In the genomic region with DNA sequence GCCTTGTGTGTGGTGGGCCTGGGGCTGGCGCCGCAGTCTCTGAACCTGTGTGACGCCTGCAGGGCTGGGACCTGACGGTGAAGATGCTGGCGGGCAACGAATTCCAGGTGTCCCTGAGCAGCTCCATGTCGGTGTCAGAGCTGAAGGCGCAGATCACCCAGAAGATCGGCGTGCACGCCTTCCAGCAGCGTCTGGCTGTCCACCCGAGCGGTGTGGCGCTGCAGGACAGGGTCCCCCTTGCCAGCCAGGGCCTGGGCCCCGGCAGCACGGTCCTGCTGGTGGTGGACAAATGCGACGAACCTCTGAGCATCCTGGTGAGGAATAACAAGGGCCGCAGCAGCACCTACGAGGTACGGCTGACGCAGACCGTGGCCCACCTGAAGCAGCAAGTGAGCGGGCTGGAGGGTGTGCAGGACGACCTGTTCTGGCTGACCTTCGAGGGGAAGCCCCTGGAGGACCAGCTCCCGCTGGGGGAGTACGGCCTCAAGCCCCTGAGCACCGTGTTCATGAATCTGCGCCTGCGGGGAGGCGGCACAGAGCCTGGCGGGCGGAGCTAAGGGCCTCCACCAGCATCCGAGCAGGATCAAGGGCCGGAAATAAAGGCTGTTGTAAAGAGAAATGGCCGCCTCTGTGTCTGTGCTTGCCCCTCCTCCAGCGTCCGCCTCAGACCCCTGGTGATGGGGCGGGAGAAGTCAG, we compare ENCODE assay signal across 7 cellular contexts. TPM values are rescaled to one million over a fixed set of nuclear protein-coding genes. Genes with fewer than 3 reads are reported as not detected.
DNase-seq lines count a peak whose midpoint lies in the region; ATAC-seq, FAIRE-seq and TF ChIP-seq lines count a peak whose summit lies in the region.
"Had no signal": no experiment of that assay in that cellular context is flagged by ENCODE, and none has a peak within 500 bp of the region (broad histone marks: within the 10 kb centered on the region; RNA-seq: fewer than 3 reads in every experiment).

No MANE protein-coding gene starts in this region.

- no peaks in the 10 kb centered on the region for H3K9me2 ChIP-seq in HCT116 (ENCODE audit: insufficient read depth)

- no TSS peak for BruUV-seq in HCT116 (replicated peaks; lab: Mats Ljungman, UMichigan)

- DNase-seq in HCT116 (ENCODE audit: low read depth, low spot score) (no peak), left lobe of liver (ENCODE audit: low spot score) (no peak), GM19239 (ENCODE audit: insufficient read length, low spot score) (no peak)
- DNase-seq in activated CD8-positive, alpha-beta memory T cell treated with anti-CD3 and anti-CD28 coated beads, Interleukin-2, amount 50 U/mL, for 48 hours, result peak; percentile 59

- no peak for TF ChIP-seq CTCF in HCT116 (IDR thresholded peaks at IDR 0.05 in 2 of 3, conservative IDR thresholded peaks at IDR 0.05 in 1 of 3; ENCODE audit: borderline replicate concordance in 1 of 3, insufficient read depth in 1 of 3, low read depth in 2 of 3, low read length in 2 of 3)

- ATAC-seq in HCT116 (peak; percentile 63), left lobe of liver (peak; percentile 1), GM18520 (IDR thresholded peaks at IDR 0.05; ENCODE audit: unreplicated experiment) (no peak), GM18498 (IDR thresholded peaks at IDR 0.05; ENCODE audit: unreplicated experiment) (no peak)

- no peaks in the 10 kb centered on the region for H3K9me3 ChIP-seq in HCT116 (ENCODE audit: control insufficient read depth in 1 of 2, insufficient read depth in 1 of 2, low read depth in 1 of 2, low read length in 2 of 2)

- H2AFZ ChIP-seq in HCT116 (ENCODE audit: low read depth, low read length, poor library complexity, severe bottlenecking), result no peak overlapping the region

- FAIRE-seq in GM19239 (lab: Jason Lieb, UNC), result no peak
- FAIRE-seq: colon had no signal

- TF ChIP-seq RAD21 in HCT116 (IDR thresholded peaks at IDR 0.05; ENCODE audit: low read depth), result no peak

- H3K79me2 ChIP-seq in HCT116 (ENCODE audit: insufficient read depth, low read length), result peaks cover 8% of the 10 kb centered on the region

- TF ChIP-seq POLR2A in HCT116 (IDR thresholded peaks at IDR 0.05; ENCODE audit: borderline replicate concordance, extremely low read depth, insufficient read depth, insufficient read length), result no peak

- H3K4me2 ChIP-seq in HCT116 (ENCODE audit: low read length), result peak overlapping the region; percentile 100

- H3K27me3 ChIP-seq in HCT116 (ENCODE audit: insufficient read depth, low read length), result no peaks in the 10 kb centered on the region

- POLR2A ChIA-PET in HCT116 (lab: Charles Lee), result interaction anchor here (0.6 to 1.9 kb wide), 12 partner anchors 12 to 260 kb away, joined by 3 to 12 read pairs (median 4); a partner anchor contains a TSS

- H3K36me3 ChIP-seq in HCT116 (ENCODE audit: control insufficient read depth in 1 of 2, insufficient read depth in 2 of 2, low read length in 2 of 2), result no peaks in the 10 kb centered on the region

- H4K20me1 ChIP-seq in HCT116 (ENCODE audit: insufficient read depth), result no peaks in the 10 kb centered on the region

- RAD21 ChIA-PET in HCT116 (lab: Charles Lee; ENCODE audit: low non-redundant PET in 1 of 2, low total read pairs in 2 of 2, uncharacterized antibody in 2 of 2, unreplicated experiment in 2 of 2), result no interaction called here

- peaks cover 26 to 48% of the 10 kb centered on the region in 2 experiments for H3K4me1 ChIP-seq in HCT116 (ENCODE audit: control insufficient read depth in 1 of 2, insufficient read depth in 2 of 2, low read length in 2 of 2)

- H3K9ac ChIP-seq in HCT116 (ENCODE audit: low read length), result peak overlapping the region; percentile 87

- intact Hi-C loops in HCT116 (cut with micrococcal nuclease), result no loop called here

- H3K27ac ChIP-seq in HCT116 (ENCODE audit: low read depth, low read length), result peak overlapping the region; percentile 73

- H3K4me3 ChIP-seq in HCT116 (replicated peaks in 1 of 2; ENCODE audit: low read depth in 1 of 2, low read length in 2 of 2), result peak overlapping the region; percentile 80 to 90

- CTCF ChIA-PET in HCT116 (lab: Charles Lee), result interaction anchor here (0.9 to 3.6 kb wide), 6 partner anchors 11 to 109 kb away, joined by 3 to 26 read pairs (median 4); no protein-coding TSS in a partner anchor

TF ChIP-seq in HCT116, 20 proteins besides CTCF, POLR2A, EP300 and RAD21 (continues in another document):
- TF ChIP-seq EGR1 (IDR thresholded peaks at IDR 0.05; ENCODE audit: low read depth) (no peak), YY1 (IDR thresholded peaks at IDR 0.05; ENCODE audit: extremely low read depth, insufficient replicate concordance, low read depth, low read length) (peak; percentile 71), CEBPB (IDR thresholded peaks at IDR 0.05; ENCODE audit: low read depth) (no peak), CBX3 (IDR thresholded peaks at IDR 0.05; ENCODE audit: low read depth) (no peak), JUND (IDR thresholded peaks at IDR 0.05) (no peak), FOSL1 (IDR thresholded peaks at IDR 0.05; ENCODE audit: low read depth) (no peak), SP1 (IDR thresholded peaks at IDR 0.05; ENCODE audit: low read depth) (no peak), EZH2phosphoT487 (IDR thresholded peaks at IDR 0.05; ENCODE audit: borderline replicate concordance) (no peak), EZH2 (IDR thresholded peaks at IDR 0.05) (no peak), SRF (IDR thresholded peaks at IDR 0.05; ENCODE audit: low read depth) (no peak), TCF7L2 (IDR thresholded peaks at IDR 0.05; ENCODE audit: borderline replicate concordance, extremely low read depth, insufficient read depth, insufficient read length) (no peak), SIN3A (IDR thresholded peaks at IDR 0.05; ENCODE audit: low read depth) (no peak), ZFX (IDR thresholded peaks at IDR 0.05) (0 out of 2 replicates have a peak, but pooled peaks have one; percentile 25), ELF1 (IDR thresholded peaks at IDR 0.05; ENCODE audit: borderline replicate concordance, low read depth) (no peak)
- TF ChIP-seq, protein P1, sequence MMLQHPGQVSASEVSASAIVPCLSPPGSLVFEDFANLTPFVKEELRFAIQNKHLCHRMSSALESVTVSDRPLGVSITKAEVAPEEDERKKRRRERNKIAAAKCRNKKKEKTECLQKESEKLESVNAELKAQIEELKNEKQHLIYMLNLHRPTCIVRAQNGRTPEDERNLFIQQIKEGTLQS (IDR thresholded peaks at IDR 0.05), result no peak
- TF ChIP-seq, protein P2, sequence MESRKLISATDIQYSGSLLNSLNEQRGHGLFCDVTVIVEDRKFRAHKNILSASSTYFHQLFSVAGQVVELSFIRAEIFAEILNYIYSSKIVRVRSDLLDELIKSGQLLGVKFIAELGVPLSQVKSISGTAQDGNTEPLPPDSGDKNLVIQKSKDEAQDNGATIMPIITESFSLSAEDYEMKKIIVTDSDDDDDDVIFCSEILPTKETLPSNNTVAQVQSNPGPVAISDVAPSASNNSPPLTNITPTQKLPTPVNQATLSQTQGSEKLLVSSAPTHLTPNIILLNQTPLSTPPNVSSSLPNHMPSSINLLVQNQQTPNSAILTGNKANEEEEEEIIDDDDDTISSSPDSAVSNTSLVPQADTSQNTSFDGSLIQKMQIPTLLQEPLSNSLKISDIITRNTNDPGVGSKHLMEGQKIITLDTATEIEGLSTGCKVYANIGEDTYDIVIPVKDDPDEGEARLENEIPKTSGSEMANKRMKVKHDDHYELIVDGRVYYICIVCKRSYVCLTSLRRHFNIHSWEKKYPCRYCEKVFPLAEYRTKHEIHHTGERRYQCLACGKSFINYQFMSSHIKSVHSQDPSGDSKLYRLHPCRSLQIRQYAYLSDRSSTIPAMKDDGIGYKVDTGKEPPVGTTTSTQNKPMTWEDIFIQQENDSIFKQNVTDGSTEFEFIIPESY (IDR thresholded peaks at IDR 0.05; ENCODE audit: extremely low read depth, insufficient replicate concordance, low read length), result no peak
- TF ChIP-seq, protein P3, sequence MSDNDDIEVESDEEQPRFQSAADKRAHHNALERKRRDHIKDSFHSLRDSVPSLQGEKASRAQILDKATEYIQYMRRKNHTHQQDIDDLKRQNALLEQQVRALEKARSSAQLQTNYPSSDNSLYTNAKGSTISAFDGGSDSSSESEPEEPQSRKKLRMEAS (IDR thresholded peaks at IDR 0.05), result no peak
- TF ChIP-seq, protein P4, sequence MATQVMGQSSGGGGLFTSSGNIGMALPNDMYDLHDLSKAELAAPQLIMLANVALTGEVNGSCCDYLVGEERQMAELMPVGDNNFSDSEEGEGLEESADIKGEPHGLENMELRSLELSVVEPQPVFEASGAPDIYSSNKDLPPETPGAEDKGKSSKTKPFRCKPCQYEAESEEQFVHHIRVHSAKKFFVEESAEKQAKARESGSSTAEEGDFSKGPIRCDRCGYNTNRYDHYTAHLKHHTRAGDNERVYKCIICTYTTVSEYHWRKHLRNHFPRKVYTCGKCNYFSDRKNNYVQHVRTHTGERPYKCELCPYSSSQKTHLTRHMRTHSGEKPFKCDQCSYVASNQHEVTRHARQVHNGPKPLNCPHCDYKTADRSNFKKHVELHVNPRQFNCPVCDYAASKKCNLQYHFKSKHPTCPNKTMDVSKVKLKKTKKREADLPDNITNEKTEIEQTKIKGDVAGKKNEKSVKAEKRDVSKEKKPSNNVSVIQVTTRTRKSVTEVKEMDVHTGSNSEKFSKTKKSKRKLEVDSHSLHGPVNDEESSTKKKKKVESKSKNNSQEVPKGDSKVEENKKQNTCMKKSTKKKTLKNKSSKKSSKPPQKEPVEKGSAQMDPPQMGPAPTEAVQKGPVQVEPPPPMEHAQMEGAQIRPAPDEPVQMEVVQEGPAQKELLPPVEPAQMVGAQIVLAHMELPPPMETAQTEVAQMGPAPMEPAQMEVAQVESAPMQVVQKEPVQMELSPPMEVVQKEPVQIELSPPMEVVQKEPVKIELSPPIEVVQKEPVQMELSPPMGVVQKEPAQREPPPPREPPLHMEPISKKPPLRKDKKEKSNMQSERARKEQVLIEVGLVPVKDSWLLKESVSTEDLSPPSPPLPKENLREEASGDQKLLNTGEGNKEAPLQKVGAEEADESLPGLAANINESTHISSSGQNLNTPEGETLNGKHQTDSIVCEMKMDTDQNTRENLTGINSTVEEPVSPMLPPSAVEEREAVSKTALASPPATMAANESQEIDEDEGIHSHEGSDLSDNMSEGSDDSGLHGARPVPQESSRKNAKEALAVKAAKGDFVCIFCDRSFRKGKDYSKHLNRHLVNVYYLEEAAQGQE (IDR thresholded peaks at IDR 0.05; ENCODE audit: low read depth), result no peak

RNA-seq across cellular contexts. Expression of a gene that starts 0.8 kb away (rescaled TPM):
- total RNA-seq in HCT116 (2021; ENCODE audit: unreplicated experiment) (140 TPM), left lobe of liver (26.3 TPM)
- polyA plus RNA-seq in HCT116 (2012), result 209 and 352 TPM in 2 replicates

RNA-seq across cellular contexts. Expression of a gene that starts 5.8 kb away (rescaled TPM):
- total RNA-seq in HCT116 (2021; ENCODE audit: unreplicated experiment) (134 TPM), left lobe of liver (39.3 TPM)
- 71.3 and 82.2 TPM in 2 replicates for polyA plus RNA-seq in HCT116 (2012)

RNA-seq across cellular contexts. Expression of a gene that starts 14.2 kb away (rescaled TPM):
- total RNA-seq in HCT116 (2021; ENCODE audit: unreplicated experiment), result 145 TPM
- polyA plus RNA-seq in HCT116 (2012), result 88.1 and 110 TPM in 2 replicates
- 3.9 TPM for total RNA-seq in left lobe of liver

RNA-seq across cellular contexts. Expression of a gene that starts 32.2 kb away (rescaled TPM):
- total RNA-seq in HCT116 (2021; ENCODE audit: unreplicated experiment) (0.39 TPM), left lobe of liver (0.83 TPM)
- polyA plus RNA-seq in HCT116 (2012), result 2.6 and 3.8 TPM in 2 replicates

RNA-seq across cellular contexts. Expression of a gene that starts 47.8 kb away (rescaled TPM):
- total RNA-seq in HCT116 (2021; ENCODE audit: unreplicated experiment) (11.6 TPM), left lobe of liver (0.28 TPM)
- 9.4 and 9.6 TPM in 2 replicates for polyA plus RNA-seq in HCT116 (2012)

Comparison
In these comparisons a context has a peak if more than half of its experiments do, and no peak if none do; other contexts are left out.
1. ATAC-seq: peak in HCT116 (single experiment) and left lobe of liver (single experiment); none in GM18520 (single experiment) and GM18498 (single experiment).
2. RNA of a gene that starts 14.2 kb away (total RNA-seq): 145 TPM in HCT116 (single experiment); 3.9 TPM in left lobe of liver (single experiment); every median in the first group is over 10 times any median in the second.